In genomic region chr6:151690303-151690702, GRCh38 we compare ENCODE assay signal across 10 cellular contexts.
DNase-seq lines count a peak whose midpoint lies in the region; ATAC-seq, FAIRE-seq and TF ChIP-seq lines count a peak whose summit lies in the region.
"Had no signal": no experiment of that assay in that cellular context is flagged by ENCODE, and none has a peak within 500 bp of the region (broad histone marks: within the 10 kb centered on the region; RNA-seq: fewer than 3 reads in every experiment).

No MANE protein-coding gene starts in this region.

- no peaks in the 10 kb centered on the region for H3K79me2 ChIP-seq in PC-3 (ENCODE audit: low read length)

- peak overlapping the region; percentile 74 for H3K4me2 ChIP-seq in PC-3 (ENCODE audit: low read length)

- WGBS in gastroesophageal sphincter (ENCODE audit: low coverage in 1 of 2), 2 donors: 24 to 49% methylated on average over 4 of the region's 4 CpGs

- H3K27me3 ChIP-seq in PC-3 (ENCODE audit: low read length): no peaks in the 10 kb centered on the region
- H3K27me3 ChIP-seq in gastroesophageal sphincter: peaks cover 11% of the 10 kb centered on the region

- peak overlapping the region; percentile 84 for H3K27ac Mint-ChIP-seq in stimulated activated naive B cell treated with anti-CD40 and anti-IgM and Interleukin-4, amounts not matched to agents 10 μg/mL and 1 μg/mL and 100 μg/mL, for 72 hours

- POLR2A ChIA-PET in PC-3 (lab: Charles Lee; ENCODE audit: unreplicated experiment): no interaction called here

- no peaks in the 10 kb centered on the region for H3K9me2 ChIP-seq in PC-3 (replicated peaks; ENCODE audit: low read length)

- TF ChIP-seq POLR2A in gastroesophageal sphincter (IDR thresholded peaks at IDR 0.05): peak in 1 of 2 donors; percentile 10
- no peak for TF ChIP-seq POLR2A in H54 (IDR thresholded peaks at IDR 0.05; ENCODE audit: low read depth, low read length)

- no peaks in the 10 kb centered on the region for H3K27me3 Mint-ChIP-seq in stimulated activated naive B cell treated with anti-CD40 and anti-IgM and Interleukin-4, amounts not matched to agents 10 μg/mL and 1 μg/mL and 100 μg/mL, for 72 hours

- peaks cover 0 to 2% of the 10 kb centered on the region in 2 donors for H3K9me3 Mint-ChIP-seq in stimulated activated naive B cell treated with anti-CD40 and anti-IgM and Interleukin-4, amounts not matched to agents 10 μg/mL and 1 μg/mL and 100 μg/mL, for 72 hours

- H3K9me3 ChIP-seq in PC-3 (ENCODE audit: low read length): no peaks in the 10 kb centered on the region
- H3K9me3 ChIP-seq in gastroesophageal sphincter: no peaks in the 10 kb centered on the region

- ATAC-seq in GM19328 (IDR thresholded peaks at IDR 0.05; ENCODE audit: unreplicated experiment) (peak; percentile 41), PC-3 (peak; percentile 19; the same call in 1 of the 2 replicates), gastroesophageal sphincter (peak; percentile 50), HG03108 (IDR thresholded peaks at IDR 0.05; ENCODE audit: unreplicated experiment) (no peak)
- peak; percentile 54 to 62 for ATAC-seq in stimulated activated naive B cell treated with anti-CD40 and anti-IgM and Interleukin-4, amounts not matched to agents 10 μg/mL and 1 μg/mL and 100 μg/mL, for 72 hours (replicated peaks)

- peak overlapping the region; percentile 84 for H2AFZ ChIP-seq in PC-3 (ENCODE audit: low read length)

- H4K20me1 ChIP-seq in PC-3 (ENCODE audit: low read length): no peaks in the 10 kb centered on the region

- H3F3A ChIP-seq in PC-3 (ENCODE audit: low read length, unreplicated experiment): no peaks in the 10 kb centered on the region

- H3K27ac ChIP-seq in PC-3 (ENCODE audit: low read length) (no peak overlapping the region; the same call in 1 of the 2 replicates), gastroesophageal sphincter (peak overlapping the region; percentile 43 to 68 (median 59))

- peaks cover 0 to 15% of the 10 kb centered on the region in 2 donors for H3K36me3 Mint-ChIP-seq in stimulated activated naive B cell treated with anti-CD40 and anti-IgM and Interleukin-4, amounts not matched to agents 10 μg/mL and 1 μg/mL and 100 μg/mL, for 72 hours

- H3K36me3 ChIP-seq in PC-3 (ENCODE audit: low read depth, low read length) (no peaks in the 10 kb centered on the region), gastroesophageal sphincter (no peaks in the 10 kb centered on the region)

- H3K4me1 Mint-ChIP-seq in stimulated activated naive B cell treated with anti-CD40 and anti-IgM and Interleukin-4, amounts not matched to agents 10 μg/mL and 1 μg/mL and 100 μg/mL, for 72 hours: peaks cover 20 to 30% of the 10 kb centered on the region in 2 donors

- H3K4me1 ChIP-seq in PC-3 (ENCODE audit: insufficient read depth, low read length): peaks cover 17% of the 10 kb centered on the region
- no peaks in the 10 kb centered on the region for H3K4me1 ChIP-seq in gastroesophageal sphincter

- FAIRE-seq in H54 (lab: Jason Lieb, UNC): no peak

- peak; percentile 45 for DNase-seq in PC-3
- DNase-seq in stimulated activated naive B cell treated with anti-CD40 and anti-IgM and Interleukin-4, amounts not matched to agents 10 μg/mL and 1 μg/mL and 100 μg/mL, for 72 hours: no peak
- DNase-seq in NOMO-1 treated with DMSO at 0.1 percent for 48 hours (lab: John Stamatoyannopoulos, UW; ENCODE audit: unreplicated experiment): no peak
- DNase-seq in H54 (ENCODE audit: insufficient read length, low spot score): no peak
- DNase-seq in AG08395 (ENCODE audit: low spot score): no peak
- DNase-seq: anterior cingulate cortex; stimulated activated CD4-positive, alpha-beta T cell treated with anti-CD3 and anti-CD28 coated beads, Interleukin-4, amount 100 ng/mL, for 24 hours had no signal

- H3K4me3 ChIP-seq in PC-3 (ENCODE audit: low read length): peak overlapping the region; percentile 38
- peak overlapping the region; percentile 12 to 28 for H3K4me3 ChIP-seq in gastroesophageal sphincter

- peak overlapping the region; percentile 4; the same call in 1 of the 2 replicates for H3K9ac ChIP-seq in PC-3 (ENCODE audit: low read length)

- intact Hi-C loops in PC-3 (cut with micrococcal nuclease): loop anchor here (5.0 kb wide), 1 partner anchor 72 kb away; no protein-coding TSS in a partner anchor

- H3K4me3 Mint-ChIP-seq in stimulated activated naive B cell treated with anti-CD40 and anti-IgM and Interleukin-4, amounts not matched to agents 10 μg/mL and 1 μg/mL and 100 μg/mL, for 72 hours: peak overlapping the region; percentile 68 to 73

- no peak for TF ChIP-seq EP300 in gastroesophageal sphincter (IDR thresholded peaks at IDR 0.05)

- TF ChIP-seq CTCF in PC-3 (conservative IDR thresholded peaks at IDR 0.05; ENCODE audit: low read depth, low read length) (peak; percentile 56), gastroesophageal sphincter (IDR thresholded peaks at IDR 0.05) (peak in 1 of 4 experiments; percentile 28)

- CTCF ChIA-PET in PC-3 (lab: Charles Lee): interaction anchor here (1.0 kb wide), 1 partner anchor 14 kb away, joined by 3 read pairs; no protein-coding TSS in a partner anchor

- BruUV-seq in PC-3 (replicated peaks; lab: Mats Ljungman, UMichigan): no TSS peak
